ENCODE assay signal across 15 cellular contexts in genomic region chr1:64608015-64608650, GRCh38.
DNase-seq lines count a peak whose midpoint lies in the region; ATAC-seq and TF ChIP-seq lines count a peak whose summit lies in the region.
"Had no signal": no experiment of that assay in that cellular context is flagged by ENCODE, and none has a peak within 500 bp of the region (broad histone marks: within the 10 kb centered on the region; RNA-seq: fewer than 3 reads in every experiment).

No MANE protein-coding gene starts in this region.

- DNase-seq in LNCaP clone FGC (ENCODE audit: low read depth) (peak; percentile 91), fibroblast of gingiva (ENCODE audit: low read depth) (peak; percentile 59), left lung (no peak), NCI-H446 (lab: John Stamatoyannopoulos, UW) (no peak), OCI-M1 (lab: John Stamatoyannopoulos, UW) (no peak)
- DNase-seq: ACHN; CD8-positive, alpha-beta T cell; DMS79; NCI-H187 treated with DMSO at 0.1 percent for 48 hours; NCI-H69; PC-9 had no signal

- no peaks in the 10 kb centered on the region for H3K4me1 ChIP-seq in left lung
- H3K4me1 ChIP-seq: HAP-1 had no signal

- H3K27ac ChIP-seq in left lung, result no peak overlapping the region
- H3K27ac ChIP-seq: HL-60, PC-9 had no signal

- intact Hi-C loops in left lung (cut with DNase I), result no loop called here

- H3K27me3 ChIP-seq in left lung, result no peaks in the 10 kb centered on the region

- TF ChIP-seq CTCF in LNCaP clone FGC (IDR thresholded peaks at IDR 0.05; ENCODE audit: control insufficient read depth, extremely low read depth, insufficient read depth) (no peak), left lung (IDR thresholded peaks at IDR 0.05) (no peak)

- H3K9me3 ChIP-seq in left lung, result peaks cover 0 to 7% of the 10 kb centered on the region in 2 donors

- H3K4me3 ChIP-seq in LNCaP clone FGC (ENCODE audit: low read depth, low read length) (no peak overlapping the region), left lung (no peak overlapping the region)
- H3K4me3 ChIP-seq: HAP-1, PC-9 had no signal

- H3K36me3 ChIP-seq in left lung, result peaks cover 0 to 6% of the 10 kb centered on the region in 2 donors

- peak; percentile 85 for ATAC-seq in left lung
- ATAC-seq in GM19324 (IDR thresholded peaks at IDR 0.05; ENCODE audit: low FRiP score, unreplicated experiment), result no peak
- no peak for ATAC-seq in HG02938 (IDR thresholded peaks at IDR 0.05; ENCODE audit: unreplicated experiment)
- ATAC-seq: CD8-positive, alpha-beta T cell had no signal

Comparison
In these comparisons a context has a peak if more than half of its experiments do, and no peak if none do; other contexts are left out.
1. DNase-seq: peak in LNCaP clone FGC (single experiment) and fibroblast of gingiva (single experiment); none in left lung (0 of 2), NCI-H446 (0 of 2) and OCI-M1 (single experiment).